Comparison of ENCODE assay signal across 23 cellular contexts in genomic region chr4:89162486-89162885, GRCh38.
"Had no signal": no experiment of that assay in that cellular context is flagged by ENCODE, and none has a peak within 500 bp of the region (broad histone marks: within the 10 kb centered on the region; RNA-seq: fewer than 3 reads in every experiment).

No MANE protein-coding gene starts in this region.

- H3K36me3 ChIP-seq: SJSA1 had no signal

- ATAC-seq: K562, Panc1 had no signal

- H3K4me2 ChIP-seq: KMS-11, SK-N-SH had no signal

- H3K9me2 ChIP-seq: SK-N-SH had no signal

- H3K27me3 ChIP-seq: SJSA1 had no signal

- H3K27ac Mint-ChIP-seq: IgD-negative memory B cell had no signal

- H3K4me3 ChIP-seq: K562, SJSA1 had no signal

- H3K9me3 ChIP-seq: SJSA1, SK-N-SH had no signal

- H3K4me3 Mint-ChIP-seq: IgD-negative memory B cell had no signal

- H3K27ac ChIP-seq: HL-60, KMS-11, RWPE1, SJSA1 had no signal

- DNase-seq: Kasumi-1, MM.1S, NCI-H1092 treated with DMSO at 0.1 percent for 48 hours, NCI-H1436, NCI-H187, NCI-H2029, NCI-H2081 treated with DMSO at 0.1 percent for 48 hours, NCI-H2171, NCI-H226, NCI-H446, NCI-H510A, NCI-H524 treated with DMSO at 0.1 percent for 48 hours, NCI-H69, NCI-H774, SIG-M5, SK-N-SH had no signal

- H3K36me3 Mint-ChIP-seq: IgD-negative memory B cell had no signal
